Comparison of ENCODE assay signal across 7 cellular contexts in genomic region chr17:3794152-3794889, GRCh38. TPM values are rescaled to one million over a fixed set of nuclear protein-coding genes. Genes with fewer than 3 reads are reported as not detected.
DNase-seq lines count a peak whose midpoint lies in the region; ATAC-seq and TF ChIP-seq lines count a peak whose summit lies in the region.
"Not testable (repeated sequence)": the region's sequence is repeated elsewhere in the genome, so short reads cannot be mapped to it uniquely, and the experiment has no call there.

No MANE protein-coding gene starts in this region.

- H3K4me1 ChIP-seq in DOHH2 (ENCODE audit: control insufficient read depth, low read length), result peaks cover 48% of the 10 kb centered on the region
- H3K4me1 ChIP-seq in sigmoid colon, result not testable (repeated sequence)

- intact Hi-C loops in sigmoid colon (cut with DNase I), result not testable (repeated sequence)

- not testable (repeated sequence) for H3K27me3 Mint-ChIP-seq in activated T-helper 17 cell treated with anti-CD3 and anti-CD28 coated beads, Interleukin-2, amount 50 U/mL, for 72 hours; central memory CD8-positive, alpha-beta T cell; nephron (ENCODE audit: low read depth)
- peaks cover 29 to 38% (median 31%) of the 10 kb centered on the region in 3 donors for H3K27me3 Mint-ChIP-seq in immature natural killer cell (ENCODE audit: low read depth in 3 of 3)

- H3K27me3 ChIP-seq in DOHH2 (ENCODE audit: control insufficient read depth, low read length); sigmoid colon: not testable (repeated sequence)

- peak overlapping the region; percentile 66 for H3K4me3 Mint-ChIP-seq in activated T-helper 17 cell treated with anti-CD3 and anti-CD28 coated beads, Interleukin-2, amount 50 U/mL, for 72 hours
- H3K4me3 Mint-ChIP-seq in central memory CD8-positive, alpha-beta T cell, result peak overlapping the region; percentile 51
- peak overlapping the region in 3 of 5 donors; percentile 68 to 90 (median 77) for H3K4me3 Mint-ChIP-seq in immature natural killer cell
- H3K4me3 Mint-ChIP-seq in nephron, result not testable (repeated sequence)

- H3K4me1 Mint-ChIP-seq in activated T-helper 17 cell treated with anti-CD3 and anti-CD28 coated beads, Interleukin-2, amount 50 U/mL, for 72 hours, result peaks cover 27% of the 10 kb centered on the region
- H3K4me1 Mint-ChIP-seq in central memory CD8-positive, alpha-beta T cell, result peaks cover 61% of the 10 kb centered on the region
- peaks cover 61 to 66% of the 10 kb centered on the region in 2 donors for H3K4me1 Mint-ChIP-seq in immature natural killer cell
- H3K4me1 Mint-ChIP-seq in nephron, result not testable (repeated sequence)

- not testable (repeated sequence) for H3K36me3 ChIP-seq in DOHH2 (ENCODE audit: control insufficient read depth, low read length); KOPT-K1 (ENCODE audit: insufficient read depth, low read length); sigmoid colon

- not testable (repeated sequence) for H3K9me3 ChIP-seq in DOHH2 (ENCODE audit: control insufficient read depth, insufficient read depth, low read length); KOPT-K1 (ENCODE audit: insufficient read depth, low read length, poor library complexity, severe bottlenecking); sigmoid colon

- not testable (repeated sequence) for TF ChIP-seq POLR2A in sigmoid colon (IDR thresholded peaks at IDR 0.05)

- not testable (repeated sequence) for H3F3A ChIP-seq in DOHH2 (ENCODE audit: control insufficient read depth, insufficient read depth)

- H3K4me2 ChIP-seq in DOHH2 (ENCODE audit: low read length), result peak overlapping the region; percentile 59

- peak overlapping the region; percentile 80 for H3K27ac Mint-ChIP-seq in activated T-helper 17 cell treated with anti-CD3 and anti-CD28 coated beads, Interleukin-2, amount 50 U/mL, for 72 hours
- H3K27ac Mint-ChIP-seq in central memory CD8-positive, alpha-beta T cell (ENCODE audit: low read depth), result peak overlapping the region; percentile 100
- H3K27ac Mint-ChIP-seq in immature natural killer cell (peak overlapping the region; percentile 95 to 100 (median 98)), nephron (peak overlapping the region; percentile 48 to 77 (median 67))

- not testable (repeated sequence) for ATAC-seq in activated T-helper 17 cell treated with anti-CD3 and anti-CD28 coated beads, Interleukin-2, amount 50 U/mL, for 72 hours (replicated peaks); central memory CD8-positive, alpha-beta T cell (replicated peaks; ENCODE audit: extremely low read depth, poor library complexity, severe bottlenecking)

- not testable (repeated sequence) for H3K79me2 ChIP-seq in DOHH2 (ENCODE audit: control insufficient read depth, low read length)

- 52 to 82% methylated on average over 24 of the region's 24 CpGs for WGBS in sigmoid colon, 2 donors

- not testable (repeated sequence) for H3K36me3 Mint-ChIP-seq in activated T-helper 17 cell treated with anti-CD3 and anti-CD28 coated beads, Interleukin-2, amount 50 U/mL, for 72 hours (ENCODE audit: low read depth); immature natural killer cell; nephron (ENCODE audit: low read depth)
- peaks cover 26% of the 10 kb centered on the region for H3K36me3 Mint-ChIP-seq in central memory CD8-positive, alpha-beta T cell (ENCODE audit: insufficient read depth)

- not testable (repeated sequence) for DNase-seq in central memory CD8-positive, alpha-beta T cell (ENCODE audit: low spot score in 2 of 2); immature natural killer cell
- peak; percentile 10 for DNase-seq in sigmoid colon

- H4K20me1 ChIP-seq in DOHH2 (ENCODE audit: control insufficient read depth, insufficient read depth, low read depth, low read length), result not testable (repeated sequence)

- H3K27ac ChIP-seq in DOHH2 (ENCODE audit: low read depth, low read length) (peak overlapping the region; percentile 63), KOPT-K1 (ENCODE audit: low read depth, low read length, poor library complexity, severe bottlenecking) (peak overlapping the region; percentile 91)
- H3K27ac ChIP-seq in sigmoid colon, result not testable (repeated sequence)

- not testable (repeated sequence) for H3K9me3 Mint-ChIP-seq in activated T-helper 17 cell treated with anti-CD3 and anti-CD28 coated beads, Interleukin-2, amount 50 U/mL, for 72 hours; central memory CD8-positive, alpha-beta T cell; immature natural killer cell; nephron

- not testable (repeated sequence) for TF ChIP-seq CTCF in DOHH2 (IDR thresholded peaks at IDR 0.05; ENCODE audit: low read depth, low read length, poor library complexity, severe bottlenecking); nephron (IDR thresholded peaks at IDR 0.05; ENCODE audit: unreplicated experiment in 3 of 3); sigmoid colon (IDR thresholded peaks at IDR 0.05)

- not testable (repeated sequence) for H3K9me2 ChIP-seq in DOHH2 (replicated peaks; ENCODE audit: control insufficient read depth, low read length)

- not testable (repeated sequence) for TF ChIP-seq EP300 in sigmoid colon (IDR thresholded peaks at IDR 0.05)

- not testable (repeated sequence) for H3K4me3 ChIP-seq in DOHH2 (ENCODE audit: low read length); sigmoid colon

RNA-seq across cellular contexts. Expression of gene ITGAE, which starts 6.7 kb away (rescaled TPM):
- total RNA-seq in activated T-helper 17 cell treated with anti-CD3 and anti-CD28 coated beads, Interleukin-2, amount 50 U/mL, for 72 hours, result 10 to 100 TPM; 24.2 to 43.2 TPM
- polyA plus RNA-seq in immature natural killer cell (10 to 100 TPM; 68.2 to 81.9 (median 81.8) TPM), sigmoid colon (10 to 100 TPM; 42.9 to 51.8 (median 43.2) TPM)
- 10 to 100 TPM; 25.2 to 43.9 (median 33.8) TPM for total RNA-seq in sigmoid colon

RNA-seq across cellular contexts. Expression of gene NCBP3, which starts 51.7 kb away (rescaled TPM):
- total RNA-seq in activated T-helper 17 cell treated with anti-CD3 and anti-CD28 coated beads, Interleukin-2, amount 50 U/mL, for 72 hours, result 10 to 100 TPM; 30.8 to 40.4 TPM
- polyA plus RNA-seq in immature natural killer cell (10 to 100 TPM in 2 of 3 donors, 1 to 10 TPM in 1; 5.7 to 18.3 (median 11.5) TPM), sigmoid colon (10 to 100 TPM in 2 of 3 donors, 1 to 10 TPM in 1; 8.4 to 34.8 (median 11.6) TPM)
- 10 to 100 TPM; 20.9 to 23.0 (median 21.7) TPM for total RNA-seq in sigmoid colon
